17 cellular contexts compared by ENCODE assay signal in the genomic region with DNA sequence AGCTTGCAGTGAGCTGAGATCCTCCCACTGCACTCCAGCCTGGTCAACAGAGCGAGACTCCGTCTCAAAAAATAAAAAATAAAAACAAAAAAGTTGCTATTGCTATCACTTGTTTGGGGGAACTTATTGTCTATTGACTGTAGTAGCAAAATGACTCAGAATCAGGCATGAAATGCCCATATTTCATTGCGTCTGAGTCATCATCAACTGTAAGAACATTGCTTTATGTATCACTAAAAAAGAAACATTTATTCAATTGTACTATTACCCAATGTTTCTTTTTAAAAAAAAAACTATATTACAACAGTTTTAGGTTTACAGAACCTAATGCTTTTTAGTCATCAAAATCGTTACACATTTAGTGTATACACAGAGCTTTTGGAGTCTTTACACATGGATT.
DNase-seq lines count a peak whose midpoint lies in the region; ATAC-seq and TF ChIP-seq lines count a peak whose summit lies in the region.
"Had no signal": no experiment of that assay in that cellular context is flagged by ENCODE, and none has a peak within 500 bp of the region (broad histone marks: within the 10 kb centered on the region; RNA-seq: fewer than 3 reads in every experiment).

No MANE protein-coding gene starts in this region.

- H3K4me3 Mint-ChIP-seq in MCF 10A (ENCODE audit: unreplicated experiment), result no peak overlapping the region
- H3K4me3 Mint-ChIP-seq: neural progenitor cell had no signal

- H3K4me1 ChIP-seq in breast epithelium, result peaks cover 0 to 5% of the 10 kb centered on the region in 2 donors
- H3K4me1 ChIP-seq: neural progenitor cell had no signal

- in situ Hi-C loops in SK-MEL-5 (cut with HindIII; ENCODE audit: low pct_unique_long_range_greater_than_20kb, low sequenced_read_pairs), result no loop called here

- H3K36me3 ChIP-seq in breast epithelium, result no peaks in the 10 kb centered on the region
- H3K36me3 ChIP-seq: neural progenitor cell, sigmoid colon, vagina had no signal

- no TSS peak for BruUV-seq in MCF 10A (replicated peaks; lab: Mats Ljungman, UMichigan)

- DNase-seq in MCF 10A (ENCODE audit: unreplicated experiment) (peak; percentile 94), breast epithelium (ENCODE audit: low spot score in 2 of 2) (no peak), SK-MEL-5 (ENCODE audit: low read depth, low spot score) (peak; percentile 64), fibroblast of mammary gland (ENCODE audit: low read depth) (peak; percentile 91), stromal cell of bone marrow (ENCODE audit: low read depth) (peak; percentile 75), SHP77 (lab: John Stamatoyannopoulos, UW) (no peak), mesenteric fat pad (ENCODE audit: low spot score) (no peak)
- DNase-seq: activated CD4-positive, alpha-beta T cell treated with anti-CD3 and anti-CD28 coated beads for 1 hour; erythroblast; NCI-H2029; NCI-H774; sigmoid colon; stimulated activated naive CD4-positive, alpha-beta T cell treated with Interleukin-2 at 50 U/mL for 16 hours had no signal

- no peaks in the 10 kb centered on the region for H3K27me3 Mint-ChIP-seq in MCF 10A (ENCODE audit: insufficient read depth, unreplicated experiment)

- TF ChIP-seq POLR2A in breast epithelium (IDR thresholded peaks at IDR 0.05), result no peak

- H3K27ac ChIP-seq in breast epithelium, result no peak overlapping the region
- H3K27ac ChIP-seq: neural progenitor cell, sigmoid colon, vagina had no signal

- H3K27ac Mint-ChIP-seq in MCF 10A (ENCODE audit: low read depth, unreplicated experiment), result no peak overlapping the region
- H3K27ac Mint-ChIP-seq: activated naive CD4-positive, alpha-beta T cell treated with anti-CD3 and anti-CD28 coated beads, Interleukin-2, amount 50 U/mL, for 72 hours; neural progenitor cell had no signal

- ATAC-seq in HG03139 (IDR thresholded peaks at IDR 0.05; ENCODE audit: unreplicated experiment), result no peak

- no peaks in the 10 kb centered on the region for H3K9me3 ChIP-seq in breast epithelium
- H3K9me3 ChIP-seq: sigmoid colon, vagina had no signal

- H3K36me3 Mint-ChIP-seq in MCF 10A (ENCODE audit: insufficient read depth, unreplicated experiment), result no peaks in the 10 kb centered on the region

- intact Hi-C loops in MCF 10A (cut with micrococcal nuclease), result no loop called here
- intact Hi-C loops in breast epithelium (cut with DNase I; ENCODE audit: low total_unique reads), result no loop called here

- TF ChIP-seq CTCF in MCF 10A (IDR thresholded peaks at IDR 0.05; ENCODE audit: unreplicated experiment), result no peak
- TF ChIP-seq CTCF in breast epithelium (IDR thresholded peaks at IDR 0.05), result no peak
- TF ChIP-seq CTCF in fibroblast of mammary gland (conservative IDR thresholded peaks at IDR 0.05; ENCODE audit: control insufficient read depth, insufficient read depth, low read depth, low read length), result no peak

- H3K4me1 Mint-ChIP-seq in MCF 10A (ENCODE audit: insufficient read depth, unreplicated experiment), result peaks cover 9% of the 10 kb centered on the region

- H3K9me3 Mint-ChIP-seq in MCF 10A (ENCODE audit: unreplicated experiment), result no peaks in the 10 kb centered on the region
- H3K9me3 Mint-ChIP-seq: activated naive CD4-positive, alpha-beta T cell treated with anti-CD3 and anti-CD28 coated beads, Interleukin-2, amount 50 U/mL, for 72 hours had no signal

- CTCF ChIA-PET in MCF 10A (lab: Yijun Ruan, JAX), result interaction anchor here (0.7 to 8.7 kb wide), 5 partner anchors 8 to 179 kb away, joined by 3 to 97 read pairs (median 86); no protein-coding TSS in a partner anchor

- no peak overlapping the region for H3K4me3 ChIP-seq in breast epithelium
- H3K4me3 ChIP-seq in fibroblast of mammary gland (ENCODE audit: control insufficient read depth, low read depth, low read length), result no peak overlapping the region
- H3K4me3 ChIP-seq: neural progenitor cell, sigmoid colon, vagina had no signal

- POLR2A ChIA-PET in MCF 10A (lab: Yijun Ruan, JAX), result interaction anchor here (0.6 to 0.8 kb wide), 5 partner anchors 44 to 1752 kb away, joined by 3 to 5 read pairs (median 4); no protein-coding TSS in a partner anchor

- H3K27me3 ChIP-seq in breast epithelium, result peaks cover 2 to 50% of the 10 kb centered on the region in 2 donors

Comparison
In these comparisons a context has a peak if more than half of its experiments do, and no peak if none do; other contexts are left out.
1. DNase-seq: peak in MCF 10A (single experiment), SK-MEL-5 (single experiment), fibroblast of mammary gland (single experiment) and stromal cell of bone marrow (single experiment); none in breast epithelium (0 of 2), SHP77 (0 of 2) and mesenteric fat pad (single experiment).